Comparison of ENCODE assay signal across 8 cellular contexts in genomic region chr5:16666861-16667481, GRCh38. TPM values are rescaled to one million over a fixed set of nuclear protein-coding genes. Genes with fewer than 3 reads are reported as not detected.
DNase-seq lines count a peak whose midpoint lies in the region; ATAC-seq and TF ChIP-seq lines count a peak whose summit lies in the region.

No MANE protein-coding gene starts in this region.

- H3K9me3 ChIP-seq in adipocyte (ENCODE audit: control insufficient read depth, low read length) (no peaks in the 10 kb centered on the region), subcutaneous abdominal adipose tissue (ENCODE audit: control insufficient read depth in 5 of 5, low read length in 5 of 5) (no peaks in the 10 kb centered on the region)

- ATAC-seq in GM19395 (IDR thresholded peaks at IDR 0.05; ENCODE audit: unreplicated experiment) (no peak), HG03442 (IDR thresholded peaks at IDR 0.05; ENCODE audit: unreplicated experiment) (no peak)

- H3K9ac ChIP-seq in adipocyte (ENCODE audit: low read length) (no peak overlapping the region), subcutaneous abdominal adipose tissue (ENCODE audit: low read length in 5 of 5) (peak overlapping the region in 1 of 5 donors; percentile 27)

- H3K27me3 ChIP-seq in adipocyte (replicated peaks; ENCODE audit: control insufficient read depth, insufficient read depth, low read length): no peaks in the 10 kb centered on the region
- H3K27me3 ChIP-seq in kidney epithelial cell (ENCODE audit: control insufficient read depth, insufficient read depth, low read length): no peaks in the 10 kb centered on the region
- H3K27me3 ChIP-seq in subcutaneous abdominal adipose tissue (ENCODE audit: control insufficient read depth in 5 of 5, insufficient read depth in 4 of 5, low read length in 5 of 5): no peaks in the 10 kb centered on the region

- peak; percentile 37 for TF ChIP-seq CTCF in NB4 (IDR thresholded peaks at IDR 0.05; ENCODE audit: low read depth, low read length)
- TF ChIP-seq CTCF in kidney epithelial cell (IDR thresholded peaks at IDR 0.05; ENCODE audit: insufficient read depth, low read length, poor library complexity, severe bottlenecking): peak; percentile 60

- DNase-seq in COR-L47 (lab: John Stamatoyannopoulos, UW) (peak; percentile 80), NB4 (ENCODE audit: low read depth) (peak; percentile 15), adipocyte (ENCODE audit: low read depth) (peak; percentile 15), kidney epithelial cell (ENCODE audit: low read depth) (no peak), iPS-NIHi11 (ENCODE audit: low spot score) (no peak)

- no peak for TF ChIP-seq POLR2A in NB4 (IDR thresholded peaks at IDR 0.05; ENCODE audit: extremely low read depth, insufficient read length)

- H3K4me1 ChIP-seq in adipocyte (ENCODE audit: control insufficient read depth, insufficient read depth, low read length) (peaks cover 8% of the 10 kb centered on the region), subcutaneous abdominal adipose tissue (ENCODE audit: control insufficient read depth in 5 of 5, insufficient read depth in 5 of 5, low read length in 5 of 5) (peaks cover 0 to 40% (median 13%) of the 10 kb centered on the region in 5 donors)

- H3K27ac ChIP-seq in subcutaneous abdominal adipose tissue (ENCODE audit: low read depth, low read length): peak overlapping the region; percentile 37

- H3K36me3 ChIP-seq in adipocyte (ENCODE audit: control insufficient read depth, insufficient read depth, low read length, severe bottlenecking) (peaks cover 13% of the 10 kb centered on the region), kidney epithelial cell (ENCODE audit: control insufficient read depth, insufficient read depth, low read length) (no peaks in the 10 kb centered on the region), subcutaneous abdominal adipose tissue (ENCODE audit: control insufficient read depth in 5 of 5, insufficient read depth in 5 of 5, low read length in 5 of 5) (peaks cover 0 to 31% (median 17%) of the 10 kb centered on the region in 5 donors)

- no peak overlapping the region for H3K4me3 ChIP-seq in NB4 (ENCODE audit: low read depth, low read length)
- H3K4me3 ChIP-seq in adipocyte (ENCODE audit: low read length): no peak overlapping the region
- H3K4me3 ChIP-seq in kidney epithelial cell (ENCODE audit: low read depth, low read length): no peak overlapping the region
- no peak overlapping the region for H3K4me3 ChIP-seq in subcutaneous abdominal adipose tissue (ENCODE audit: low read depth in 1 of 5, low read length in 5 of 5)

RNA-seq across cellular contexts. Expression of gene RETREG1, which starts 50.2 kb away (rescaled TPM):
- 14.8 and 17.0 TPM in 2 replicates for total RNA-seq in kidney epithelial cell

Comparison
In these comparisons a context has a peak if more than half of its experiments do, and no peak if none do; other contexts are left out.
1. DNase-seq: peak in COR-L47 (single experiment), NB4 (single experiment) and adipocyte (single experiment); none in kidney epithelial cell (single experiment) and iPS-NIHi11 (single experiment).